ENCODE assay signal across 17 cellular contexts in genomic region chr1:199700551-199700950, GRCh38.
"Had no signal": no experiment of that assay in that cellular context is flagged by ENCODE, and none has a peak within 500 bp of the region (broad histone marks: within the 10 kb centered on the region; RNA-seq: fewer than 3 reads in every experiment).

No MANE protein-coding gene starts in this region.

- H3K4me1 Mint-ChIP-seq: activated CD4-positive, alpha-beta T cell treated with anti-CD3 and anti-CD28 coated beads, Interleukin-2, amount 10 ng/mL, durations not matched to agents 24 days and 14 days had no signal

- H3K4me1 ChIP-seq: body of pancreas, stomach had no signal

- ATAC-seq: body of pancreas had no signal

- H3K9me3 ChIP-seq: body of pancreas, stomach, thoracic aorta had no signal

- H3K27ac Mint-ChIP-seq: activated CD4-positive, alpha-beta T cell treated with anti-CD3 and anti-CD28 coated beads, Interleukin-2, amount 10 ng/mL, durations not matched to agents 24 days and 14 days had no signal

- H3K4me3 Mint-ChIP-seq: activated CD4-positive, alpha-beta T cell treated with anti-CD3 and anti-CD28 coated beads, Interleukin-2, amount 10 ng/mL, durations not matched to agents 24 days and 14 days; central memory CD8-positive, alpha-beta T cell had no signal

- H3K4me3 ChIP-seq: body of pancreas, hepatocyte, stomach, thoracic aorta had no signal

- H3K4me2 ChIP-seq: hepatocyte had no signal

- H3K9me3 Mint-ChIP-seq: activated CD4-positive, alpha-beta T cell treated with anti-CD3 and anti-CD28 coated beads, Interleukin-2, amount 10 ng/mL, durations not matched to agents 24 days and 14 days; central memory CD8-positive, alpha-beta T cell had no signal

- H3K27ac ChIP-seq: body of pancreas, hepatocyte, stomach, thoracic aorta, VCaP had no signal

- DNase-seq: activated CD4-positive, alpha-beta T cell treated with anti-CD3 and anti-CD28 coated beads, Interleukin-2, amount 10 ng/mL, durations not matched to agents 24 days and 14 days; activated CD8-positive, alpha-beta memory T cell treated with anti-CD3 and anti-CD28 coated beads for 24 hours; activated naive CD4-positive, alpha-beta T cell treated with anti-CD3 and anti-CD28 coated beads, Interleukin-2, amount 50 U/mL, for 16 hours; body of pancreas; cortex of kidney; effector memory CD4-positive, alpha-beta T cell; kidney glomerular epithelial cell; mesendoderm; stimulated activated CD4-positive, alpha-beta T cell treated with anti-CD3 and anti-CD28 coated beads, Interleukin-12 subunit alpha, Interleukin-12 subunit beta, amount 100 ng/mL, for 4 hours; stimulated activated CD4-positive, alpha-beta T cell treated with anti-CD3 and anti-CD28 coated beads, Interleukin-2, amount 100 ng/mL, for 48 hours; stimulated activated CD8-positive, alpha-beta memory T cell treated with anti-CD3 and anti-CD28 coated beads, Interleukin-4, amount 100 ng/mL, for 48 hours; stomach; T1000 had no signal
